ENCODE assay signal across 12 cellular contexts in genomic region chr7:141674702-141675101, GRCh38. TPM values are rescaled to one million over a fixed set of nuclear protein-coding genes. Genes with fewer than 3 reads are reported as not detected.
DNase-seq lines count a peak whose midpoint lies in the region; ATAC-seq and TF ChIP-seq lines count a peak whose summit lies in the region.
"Had no signal": no experiment of that assay in that cellular context is flagged by ENCODE, and none has a peak within 500 bp of the region (broad histone marks: within the 10 kb centered on the region; RNA-seq: fewer than 3 reads in every experiment).

No MANE protein-coding gene starts in this region.

- H3K9me3 Mint-ChIP-seq in activated T-helper 1 cell treated with anti-CD3 and anti-CD28 coated beads, Interleukin-12 subunit alpha, Interleukin-12 subunit beta, Interleukin-2, Interleukin-4 antibody, amounts not matched to agents 30 ng/mL and 10 ng/mL and 1 ng/mL, durations not matched to agents 14 hours and 24 hours and 36 hours, result no peaks in the 10 kb centered on the region
- H3K9me3 Mint-ChIP-seq: activated naive CD4-positive, alpha-beta T cell treated with anti-CD3 and anti-CD28 coated beads, Interleukin-2, amount 50 U/mL, for 24 hours had no signal

- no peaks in the 10 kb centered on the region for H3K27me3 Mint-ChIP-seq in activated T-helper 1 cell treated with anti-CD3 and anti-CD28 coated beads, Interleukin-12 subunit alpha, Interleukin-12 subunit beta, Interleukin-2, Interleukin-4 antibody, amounts not matched to agents 30 ng/mL and 10 ng/mL and 1 ng/mL, durations not matched to agents 14 hours and 24 hours and 36 hours (ENCODE audit: insufficient read depth)
- H3K27me3 Mint-ChIP-seq: activated naive CD4-positive, alpha-beta T cell treated with anti-CD3 and anti-CD28 coated beads, Interleukin-2, amount 50 U/mL, for 24 hours had no signal

- ATAC-seq in GM21717 (IDR thresholded peaks at IDR 0.05; ENCODE audit: unreplicated experiment) (no peak), left colon (no peak)

- H3K4me1 Mint-ChIP-seq in activated T-helper 1 cell treated with anti-CD3 and anti-CD28 coated beads, Interleukin-12 subunit alpha, Interleukin-12 subunit beta, Interleukin-2, Interleukin-4 antibody, amounts not matched to agents 30 ng/mL and 10 ng/mL and 1 ng/mL, durations not matched to agents 14 hours and 24 hours and 36 hours (ENCODE audit: low read depth), result peaks cover 45% of the 10 kb centered on the region
- H3K4me1 Mint-ChIP-seq: activated naive CD4-positive, alpha-beta T cell treated with anti-CD3 and anti-CD28 coated beads, Interleukin-2, amount 50 U/mL, for 24 hours had no signal

- H3K4me3 ChIP-seq in right atrium auricular region (no peak overlapping the region), suprapubic skin (no peak overlapping the region)
- H3K4me3 ChIP-seq: HAP-1 had no signal

- peaks cover 0 to 11% of the 10 kb centered on the region in 2 donors for H3K4me1 ChIP-seq in right atrium auricular region
- peaks cover 5% of the 10 kb centered on the region for H3K4me1 ChIP-seq in suprapubic skin
- H3K4me1 ChIP-seq: HAP-1 had no signal

- H3K36me3 ChIP-seq in right atrium auricular region, result peaks cover 18% of the 10 kb centered on the region
- peaks cover 9% of the 10 kb centered on the region for H3K36me3 ChIP-seq in suprapubic skin
- H3K36me3 ChIP-seq: neutrophil had no signal

- H3K27me3 ChIP-seq in right atrium auricular region (no peaks in the 10 kb centered on the region), suprapubic skin (no peaks in the 10 kb centered on the region)
- H3K27me3 ChIP-seq: neutrophil had no signal

- peak overlapping the region; percentile 75 for H3K27ac Mint-ChIP-seq in activated T-helper 1 cell treated with anti-CD3 and anti-CD28 coated beads, Interleukin-12 subunit alpha, Interleukin-12 subunit beta, Interleukin-2, Interleukin-4 antibody, amounts not matched to agents 30 ng/mL and 10 ng/mL and 1 ng/mL, durations not matched to agents 14 hours and 24 hours and 36 hours

- DNase-seq in activated CD4-positive, alpha-beta T cell treated with anti-CD3 and anti-CD28 coated beads for 48 hours, result peak; percentile 18
- DNase-seq in activated CD4-positive, alpha-beta T cell treated with anti-CD3 and anti-CD28 coated beads, Interleukin-2, amount 50 U/mL, for 48 hours, result no peak
- no peak for DNase-seq in activated T-helper 1 cell treated with anti-CD3 and anti-CD28 coated beads, Interleukin-12 subunit alpha, Interleukin-12 subunit beta, Interleukin-2, Interleukin-4 antibody, amounts not matched to agents 30 ng/mL and 10 ng/mL and 1 ng/mL, durations not matched to agents 14 hours and 24 hours and 36 hours (ENCODE audit: low spot score)
- no peak for DNase-seq in right atrium auricular region (ENCODE audit: low spot score)
- no peak for DNase-seq in suprapubic skin (ENCODE audit: low spot score in 2 of 2)
- DNase-seq in DMS153 (lab: John Stamatoyannopoulos, UW), result no peak
- DNase-seq in left colon, result no peak
- DNase-seq: NCI-H748 treated with DMSO at 0.1 percent for 48 hours had no signal

- peak overlapping the region; percentile 33 to 48 for H3K27ac ChIP-seq in right atrium auricular region
- peak overlapping the region; percentile 25 for H3K27ac ChIP-seq in suprapubic skin
- H3K27ac ChIP-seq: neutrophil had no signal

- 73% methylated on average over 4 of the region's 4 CpGs for WGBS in suprapubic skin

- H3K4me3 Mint-ChIP-seq in activated T-helper 1 cell treated with anti-CD3 and anti-CD28 coated beads, Interleukin-12 subunit alpha, Interleukin-12 subunit beta, Interleukin-2, Interleukin-4 antibody, amounts not matched to agents 30 ng/mL and 10 ng/mL and 1 ng/mL, durations not matched to agents 14 hours and 24 hours and 36 hours, result no peak overlapping the region
- H3K4me3 Mint-ChIP-seq: activated naive CD4-positive, alpha-beta T cell treated with anti-CD3 and anti-CD28 coated beads, Interleukin-2, amount 50 U/mL, for 24 hours had no signal

- no peak for TF ChIP-seq EP300 in suprapubic skin (IDR thresholded peaks at IDR 0.05)

- intact Hi-C loops in activated T-helper 1 cell treated with anti-CD3 and anti-CD28 coated beads, Interleukin-12 subunit alpha, Interleukin-12 subunit beta, Interleukin-2, Interleukin-4 antibody, amounts not matched to agents 30 ng/mL and 10 ng/mL and 1 ng/mL, durations not matched to agents 14 hours and 24 hours and 36 hours (cut with micrococcal nuclease), result loop anchor here (1.0 kb wide), 2 partner anchors 27 to 64 kb away; partner anchors contain the start of gene SSBP1
- intact Hi-C loops in left colon (cut with DNase I, micrococcal nuclease), result no loop called here

- TF ChIP-seq CTCF in right atrium auricular region (IDR thresholded peaks at IDR 0.05) (peak in 1 of 2 donors; percentile 51), suprapubic skin (IDR thresholded peaks at IDR 0.05) (peak in 1 of 2 donors; percentile 26)

- no peaks in the 10 kb centered on the region for H3K9me3 ChIP-seq in right atrium auricular region
- no peaks in the 10 kb centered on the region for H3K9me3 ChIP-seq in suprapubic skin
- H3K9me3 ChIP-seq: HAP-1, neutrophil had no signal

- H3K36me3 Mint-ChIP-seq in activated T-helper 1 cell treated with anti-CD3 and anti-CD28 coated beads, Interleukin-12 subunit alpha, Interleukin-12 subunit beta, Interleukin-2, Interleukin-4 antibody, amounts not matched to agents 30 ng/mL and 10 ng/mL and 1 ng/mL, durations not matched to agents 14 hours and 24 hours and 36 hours (ENCODE audit: low read depth), result peaks cover 32% of the 10 kb centered on the region

- no peak for TF ChIP-seq POLR2A in suprapubic skin (IDR thresholded peaks at IDR 0.05)

RNA-seq across cellular contexts. Expression of gene DENND11, which starts 27.3 kb away (rescaled TPM):
- total RNA-seq in activated T-helper 1 cell treated with anti-CD3 and anti-CD28 coated beads, Interleukin-12 subunit alpha, Interleukin-12 subunit beta, Interleukin-2, Interleukin-4 antibody, amounts not matched to agents 30 ng/mL and 10 ng/mL and 1 ng/mL, durations not matched to agents 14 hours and 24 hours and 36 hours, result 31.3 and 33.5 TPM in 2 replicates
- total RNA-seq in right atrium auricular region (10 to 100 TPM in 1 of 2 donors, 1 to 10 TPM in 1; 6.5 to 10.6 TPM), suprapubic skin (10 to 100 TPM; 12.5 to 45.2 (median 17.9) TPM), left colon (10 to 100 TPM; 31.7 to 37.6 TPM)

RNA-seq across cellular contexts. Expression of gene WEE2, which starts 33.5 kb away (rescaled TPM):
- 0.10 and 0.12 TPM in 2 replicates for total RNA-seq in activated T-helper 1 cell treated with anti-CD3 and anti-CD28 coated beads, Interleukin-12 subunit alpha, Interleukin-12 subunit beta, Interleukin-2, Interleukin-4 antibody, amounts not matched to agents 30 ng/mL and 10 ng/mL and 1 ng/mL, durations not matched to agents 14 hours and 24 hours and 36 hours
- total RNA-seq in right atrium auricular region, result not detected
- total RNA-seq in suprapubic skin, result not detected
- total RNA-seq in left colon, result not detected
